ENCODE assay signal across 12 cellular contexts in the genomic region with DNA sequence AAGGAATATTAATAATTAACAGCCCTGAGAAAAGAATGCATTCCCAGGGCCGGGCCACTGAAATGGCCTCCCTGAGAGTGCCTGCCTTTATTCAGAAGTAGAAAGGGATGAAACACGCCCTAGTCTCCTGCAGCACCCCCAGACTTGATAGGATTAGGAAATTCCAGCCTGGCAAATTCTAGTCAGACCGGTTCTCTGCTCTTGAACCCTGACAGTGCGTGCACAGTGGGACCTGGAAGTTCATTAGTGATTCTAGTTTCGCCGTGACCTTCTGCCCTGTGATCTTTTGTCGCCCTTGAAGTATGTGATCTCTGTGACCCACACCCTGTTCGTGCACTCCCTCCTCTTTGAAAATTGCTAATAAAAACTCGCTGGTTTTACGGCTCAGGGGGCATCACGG. TPM values are rescaled to one million over a fixed set of nuclear protein-coding genes. Genes with fewer than 3 reads are reported as not detected.
DNase-seq lines count a peak whose midpoint lies in the region; ATAC-seq, FAIRE-seq and TF ChIP-seq lines count a peak whose summit lies in the region.
"Had no signal": no experiment of that assay in that cellular context is flagged by ENCODE, and none has a peak within 500 bp of the region (broad histone marks: within the 10 kb centered on the region; RNA-seq: fewer than 3 reads in every experiment).

No MANE protein-coding gene starts in this region.

- H3K27me3 ChIP-seq in HepG2 (ENCODE audit: control insufficient read depth in 1 of 2, insufficient read depth in 2 of 2, low read length in 2 of 2) (peaks cover 2 to 5% of the 10 kb centered on the region in 2 experiments; a peak in 2 of 5 replicates), right lobe of liver (no peaks in the 10 kb centered on the region), iPS-15b (ENCODE audit: control insufficient read depth, insufficient read depth, low read length) (peaks cover 6% of the 10 kb centered on the region)

- no peak for TF ChIP-seq RAD21 in HepG2 (CRISPR knock-in tag; IDR thresholded peaks at IDR 0.05)

- CTCF ChIA-PET in HepG2 (lab: Yijun Ruan, JAX; ENCODE audit: low intra/inter-chr PET ratio, low total read pairs) = no interaction called here
- CTCF ChIA-PET in HEK293T (lab: Yijun Ruan, JAX) = interaction anchor here (1.1 to 1.3 kb wide), 3 partner anchors 9 to 49 kb away, joined by 3 read pairs; no protein-coding TSS in a partner anchor

- H3K4me1 ChIP-seq in HepG2 (ENCODE audit: insufficient read depth, low read length) = peaks cover 46% of the 10 kb centered on the region
- peaks cover 0 to 53% (median 2%) of the 10 kb centered on the region in 4 donors for H3K4me1 ChIP-seq in right lobe of liver
- H3K4me1 ChIP-seq in iPS-15b (ENCODE audit: control insufficient read depth, insufficient read depth, low read length) = peaks cover 22% of the 10 kb centered on the region

- H3K36me3 ChIP-seq in HepG2 (replicated peaks in 1 of 2; ENCODE audit: control insufficient read depth in 1 of 2, insufficient read depth in 2 of 2, low read length in 2 of 2) (no peaks in the 10 kb centered on the region), right lobe of liver (no peaks in the 10 kb centered on the region), iPS-15b (ENCODE audit: control insufficient read depth, insufficient read depth, low read length) (peaks cover 26% of the 10 kb centered on the region)

- H3K4me3 ChIP-seq in HepG2 (replicated peaks in 1 of 3; ENCODE audit: insufficient read depth in 1 of 3, low read depth in 2 of 3, low read length in 3 of 3) (peak overlapping the region; percentile 18 to 41 (median 31); a peak in 5 of 6 replicates), right lobe of liver (no peak overlapping the region), iPS-15b (ENCODE audit: low read depth, low read length) (peak overlapping the region; percentile 22)

- peak overlapping the region; percentile 69 for H3K4me2 ChIP-seq in HepG2 (ENCODE audit: low read depth, low read length)

- in situ Hi-C loops in HepG2 (cut with HindIII; ENCODE audit: extremely low pct_ligation_motif_present, low pct_unique_long_range_greater_than_20kb) = no loop called here

- BruUV-seq in HepG2 (replicated peaks; lab: Mats Ljungman, UMichigan) = no TSS peak

- H3K27ac ChIP-seq in HepG2 (ENCODE audit: extremely low read length, insufficient read depth, low read length) = no peak overlapping the region
- no peak overlapping the region for H3K27ac ChIP-seq in right lobe of liver

- H4K20me1 ChIP-seq in HepG2 (ENCODE audit: insufficient read depth, low read length) = no peaks in the 10 kb centered on the region

- POLR2A ChIA-PET in HepG2 (lab: Yijun Ruan, JAX) (no interaction called here), HEK293T (lab: Yijun Ruan, JAX) (no interaction called here)

- no peak overlapping the region for H2AFZ ChIP-seq in HepG2 (ENCODE audit: low read length)

- DNase-seq in HepG2 (ENCODE audit: low spot score) = peak; percentile 49
- DNase-seq in right lobe of liver = no peak
- no peak for DNase-seq in T1000 (lab: John Stamatoyannopoulos, UW)
- DNase-seq in HEK293T (ENCODE audit: extremely low spot score) = no peak
- DNase-seq: activated CD8-positive, alpha-beta memory T cell treated with anti-CD3 and anti-CD28 coated beads, Interleukin-2, amount 10 ng/mL, durations not matched to agents 7 days and 5 days; NCI-H2107; stimulated activated CD4-positive, alpha-beta T cell treated with anti-CD3 and anti-CD28 coated beads, Interleukin-12 subunit alpha, Interleukin-12 subunit beta, amount 100 ng/mL, for 4 hours; stimulated activated naive CD4-positive, alpha-beta T cell treated with Interleukin-2 at 50 U/mL for 16 hours had no signal

- TF ChIP-seq CTCF in HepG2 (CRISPR knock-in tag; IDR thresholded peaks at IDR 0.05) (no peak), right lobe of liver (IDR thresholded peaks at IDR 0.05) (no peak)

- H3K79me2 ChIP-seq in HepG2 (ENCODE audit: insufficient read depth, low read length) = no peaks in the 10 kb centered on the region

- ATAC-seq in HepG2 (peak; percentile 54), right lobe of liver (no peak), HG02623 (IDR thresholded peaks at IDR 0.05; ENCODE audit: unreplicated experiment) (no peak)
- ATAC-seq: activated CD8-positive, alpha-beta memory T cell treated with anti-CD3 and anti-CD28 coated beads, Interleukin-2, amount 10 ng/mL, durations not matched to agents 7 days and 5 days had no signal

- WGBS in HepG2 (ENCODE audit: low lambda C conversion rate) = 0% methylated on average over 10 of the region's 11 CpGs
- WGBS in right lobe of liver (ENCODE audit: insufficient coverage, low coverage, low lambda C conversion rate, missing lambda C conversion rate) = 42% methylated on average over 11 of the region's 11 CpGs

- peak; percentile 63 for FAIRE-seq in HepG2 (lab: Jason Lieb, UNC)

- H3K9ac ChIP-seq in HepG2 (ENCODE audit: insufficient read depth, low read depth, low read length) (no peak overlapping the region), iPS-15b (ENCODE audit: low read depth, low read length) (no peak overlapping the region)

- no peak for TF ChIP-seq POLR2A in HepG2 (IDR thresholded peaks at IDR 0.05; ENCODE audit: insufficient read depth in 1 of 2, low read depth in 2 of 2, low read length in 2 of 2)
- no peak for TF ChIP-seq POLR2A in right lobe of liver (IDR thresholded peaks at IDR 0.05)

- TF ChIP-seq EP300 in HepG2 (IDR thresholded peaks at IDR 0.05; ENCODE audit: low read depth in 2 of 2, low read length in 2 of 2) = no peak; a peak in 1 of 4 replicates
- no peak for TF ChIP-seq EP300 in HepG2 (CRISPR knock-in tag; IDR thresholded peaks at IDR 0.05; ENCODE audit: borderline replicate concordance)

- H3K9me3 ChIP-seq in HepG2 (ENCODE audit: low read length) = no peaks in the 10 kb centered on the region
- no peaks in the 10 kb centered on the region for H3K9me3 ChIP-seq in right lobe of liver
- no peaks in the 10 kb centered on the region for H3K9me3 ChIP-seq in iPS-15b (ENCODE audit: control insufficient read depth, insufficient read depth, low read length)

- intact Hi-C loops in HepG2 (cut with micrococcal nuclease; ENCODE audit: unreplicated experiment) = loop anchor here (1.0 kb wide), 1 partner anchor 25 kb away; a partner anchor contains a TSS
- intact Hi-C loops in right lobe of liver (cut with DNase I) = no loop called here

RNA-seq across cellular contexts. Expression of a gene that starts 2.1 kb away (rescaled TPM):
- total RNA-seq in HepG2 (2016; rRNA removed; fragmentation: Illumina TruSeq; extraction: Trizol) = not detected in 2 replicates
- not detected in 2 replicates for total RNA-seq in HepG2 (2016; cell fraction: cytosol; rRNA removed; fragmentation: Illumina TruSeq; extraction: Trizol; ENCODE audit: low read depth)
- not detected in 2 replicates for total RNA-seq in HepG2 (2016; cell fraction: insoluble cytoplasmic fraction; rRNA removed; fragmentation: Illumina TruSeq; extraction: Trizol)
- total RNA-seq in HepG2 (2016; cell fraction: membrane; rRNA removed; fragmentation: Illumina TruSeq; extraction: Trizol) = not detected in 2 replicates
- total RNA-seq in HepG2 (2016; cell fraction: nucleus; rRNA removed; fragmentation: Illumina TruSeq; extraction: Trizol) = not detected in 2 replicates
- 0.33 TPM in 1 of 2 replicates, not detected in the other for polyA plus RNA-seq in HepG2 (2011; rRNA removed)
- polyA plus RNA-seq in HepG2 (2011; cell fraction: cytosol; rRNA removed) = 0.27 and 0.32 TPM in 2 replicates
- 0.35 and 0.42 TPM in 2 replicates for polyA plus RNA-seq in HepG2 (2011; cell fraction: nucleus; rRNA removed)
- polyA plus RNA-seq in HepG2 (2012) = not detected in 2 replicates
- not detected in 2 replicates for polyA plus RNA-seq in HepG2 (2016; cell fraction: cytosol; fragmentation: Illumina TruSeq; extraction: Trizol; ENCODE audit: low read depth)
- polyA plus RNA-seq in HepG2 (2016; cell fraction: insoluble cytoplasmic fraction; fragmentation: Illumina TruSeq; extraction: Trizol; ENCODE audit: low read depth) = not detected in 2 replicates
- polyA plus RNA-seq in HepG2 (2016; cell fraction: membrane; fragmentation: Illumina TruSeq; extraction: Trizol; ENCODE audit: low read depth) = not detected in 2 replicates
- polyA plus RNA-seq in HepG2 (2016; cell fraction: nucleus; fragmentation: Illumina TruSeq; extraction: Trizol; ENCODE audit: insufficient read depth, low read depth) = not detected in 2 replicates
- polyA minus RNA-seq in HepG2 (2011; rRNA and poly(A)+ RNA removed; ENCODE audit: low replicate concordance) = 3.7 and 5.0 TPM in 2 replicates
- not detected in 2 replicates for polyA minus RNA-seq in HepG2 (2011; cell fraction: cytosol; rRNA and poly(A)+ RNA removed)
- polyA minus RNA-seq in HepG2 (2011; cell fraction: nucleus; rRNA and poly(A)+ RNA removed) = not detected in 2 replicates
- 10 to 100 TPM; 16.6 to 51.4 (median 32.3) TPM for total RNA-seq in right lobe of liver

RNA-seq across cellular contexts. Expression of a gene that starts 25.3 kb away (rescaled TPM):
- 137 and 140 TPM in 2 replicates for total RNA-seq in HepG2 (2016; rRNA removed; fragmentation: Illumina TruSeq; extraction: Trizol)
- 56.4 and 57.7 TPM in 2 replicates for total RNA-seq in HepG2 (2016; cell fraction: cytosol; rRNA removed; fragmentation: Illumina TruSeq; extraction: Trizol; ENCODE audit: low read depth)
- total RNA-seq in HepG2 (2016; cell fraction: insoluble cytoplasmic fraction; rRNA removed; fragmentation: Illumina TruSeq; extraction: Trizol) = 130 and 141 TPM in 2 replicates
- 58.9 and 72.8 TPM in 2 replicates for total RNA-seq in HepG2 (2016; cell fraction: membrane; rRNA removed; fragmentation: Illumina TruSeq; extraction: Trizol)
- total RNA-seq in HepG2 (2016; cell fraction: nucleus; rRNA removed; fragmentation: Illumina TruSeq; extraction: Trizol) = 73.7 and 87.9 TPM in 2 replicates
- polyA plus RNA-seq in HepG2 (2011; rRNA removed) = 88.9 and 92.4 TPM in 2 replicates
- polyA plus RNA-seq in HepG2 (2011; cell fraction: cytosol; rRNA removed) = 80.9 and 124 TPM in 2 replicates
- 241 and 294 TPM in 2 replicates for polyA plus RNA-seq in HepG2 (2011; cell fraction: nucleus; rRNA removed)
- 86.7 and 89.4 TPM in 2 replicates for polyA plus RNA-seq in HepG2 (2012)
- 41.2 and 47.2 TPM in 2 replicates for polyA plus RNA-seq in HepG2 (2016; cell fraction: cytosol; fragmentation: Illumina TruSeq; extraction: Trizol; ENCODE audit: low read depth)
- 109 and 121 TPM in 2 replicates for polyA plus RNA-seq in HepG2 (2016; cell fraction: insoluble cytoplasmic fraction; fragmentation: Illumina TruSeq; extraction: Trizol; ENCODE audit: low read depth)
- polyA plus RNA-seq in HepG2 (2016; cell fraction: membrane; fragmentation: Illumina TruSeq; extraction: Trizol; ENCODE audit: low read depth) = 38.1 and 45.1 TPM in 2 replicates
- 169 and 179 TPM in 2 replicates for polyA plus RNA-seq in HepG2 (2016; cell fraction: nucleus; fragmentation: Illumina TruSeq; extraction: Trizol; ENCODE audit: insufficient read depth, low read depth)
- polyA minus RNA-seq in HepG2 (2011; rRNA and poly(A)+ RNA removed; ENCODE audit: low replicate concordance) = 124 and 164 TPM in 2 replicates
- 50.1 and 58.7 TPM in 2 replicates for polyA minus RNA-seq in HepG2 (2011; cell fraction: cytosol; rRNA and poly(A)+ RNA removed)
- polyA minus RNA-seq in HepG2 (2011; cell fraction: nucleus; rRNA and poly(A)+ RNA removed) = 52.5 and 56.4 TPM in 2 replicates
- total RNA-seq in right lobe of liver = 100 to 1,000 TPM; 151 to 214 (median 163) TPM

RNA-seq across cellular contexts. Expression of a gene that starts 48.3 kb away (rescaled TPM):
- total RNA-seq in HepG2 (2016; rRNA removed; fragmentation: Illumina TruSeq; extraction: Trizol) (18.0 and 25.8 TPM in 2 replicates), right lobe of liver (10 to 100 TPM; 12.7 to 31.4 (median 18.3) TPM)
- 20.3 and 23.2 TPM in 2 replicates for total RNA-seq in HepG2 (2016; cell fraction: cytosol; rRNA removed; fragmentation: Illumina TruSeq; extraction: Trizol; ENCODE audit: low read depth)
- 15.4 and 25.8 TPM in 2 replicates for total RNA-seq in HepG2 (2016; cell fraction: insoluble cytoplasmic fraction; rRNA removed; fragmentation: Illumina TruSeq; extraction: Trizol)
- total RNA-seq in HepG2 (2016; cell fraction: membrane; rRNA removed; fragmentation: Illumina TruSeq; extraction: Trizol) = 20.1 and 24.5 TPM in 2 replicates
- total RNA-seq in HepG2 (2016; cell fraction: nucleus; rRNA removed; fragmentation: Illumina TruSeq; extraction: Trizol) = 14.1 and 16.1 TPM in 2 replicates
- 6.7 and 7.8 TPM in 2 replicates for polyA plus RNA-seq in HepG2 (2011; rRNA removed)
- polyA plus RNA-seq in HepG2 (2011; cell fraction: cytosol; rRNA removed) = 4.9 and 12.5 TPM in 2 replicates
- polyA plus RNA-seq in HepG2 (2011; cell fraction: nucleus; rRNA removed) = 38.1 and 38.7 TPM in 2 replicates
- 13.5 and 13.9 TPM in 2 replicates for polyA plus RNA-seq in HepG2 (2012)
- polyA plus RNA-seq in HepG2 (2016; cell fraction: cytosol; fragmentation: Illumina TruSeq; extraction: Trizol; ENCODE audit: low read depth) = 26.1 and 30.7 TPM in 2 replicates
- polyA plus RNA-seq in HepG2 (2016; cell fraction: insoluble cytoplasmic fraction; fragmentation: Illumina TruSeq; extraction: Trizol; ENCODE audit: low read depth) = 20.3 and 26.5 TPM in 2 replicates
- polyA plus RNA-seq in HepG2 (2016; cell fraction: membrane; fragmentation: Illumina TruSeq; extraction: Trizol; ENCODE audit: low read depth) = 20.2 and 22.8 TPM in 2 replicates
- 27.4 and 28.8 TPM in 2 replicates for polyA plus RNA-seq in HepG2 (2016; cell fraction: nucleus; fragmentation: Illumina TruSeq; extraction: Trizol; ENCODE audit: insufficient read depth, low read depth)
- polyA minus RNA-seq in HepG2 (2011; rRNA and poly(A)+ RNA removed; ENCODE audit: low replicate concordance) = 11.2 and 17.2 TPM in 2 replicates
- polyA minus RNA-seq in HepG2 (2011; cell fraction: cytosol; rRNA and poly(A)+ RNA removed) = 5.1 and 6.1 TPM in 2 replicates
- 11.8 and 16.4 TPM in 2 replicates for polyA minus RNA-seq in HepG2 (2011; cell fraction: nucleus; rRNA and poly(A)+ RNA removed)

RNA-seq across cellular contexts. Expression of a gene that starts 58.1 kb away (rescaled TPM):
- 0.17 and 0.27 TPM in 2 replicates for total RNA-seq in HepG2 (2016; rRNA removed; fragmentation: Illumina TruSeq; extraction: Trizol)
- total RNA-seq in HepG2 (2016; cell fraction: cytosol; rRNA removed; fragmentation: Illumina TruSeq; extraction: Trizol; ENCODE audit: low read depth) = not detected in 2 replicates
- total RNA-seq in HepG2 (2016; cell fraction: insoluble cytoplasmic fraction; rRNA removed; fragmentation: Illumina TruSeq; extraction: Trizol) = 0.15 and 0.45 TPM in 2 replicates
- 0.15 and 0.28 TPM in 2 replicates for total RNA-seq in HepG2 (2016; cell fraction: membrane; rRNA removed; fragmentation: Illumina TruSeq; extraction: Trizol)
- 0.25 and 0.31 TPM in 2 replicates for total RNA-seq in HepG2 (2016; cell fraction: nucleus; rRNA removed; fragmentation: Illumina TruSeq; extraction: Trizol)
- 1.7 and 3.1 TPM in 2 replicates for polyA plus RNA-seq in HepG2 (2011; rRNA removed)
- polyA plus RNA-seq in HepG2 (2011; cell fraction: cytosol; rRNA removed) = 1.5 and 2.1 TPM in 2 replicates
- 2.4 and 3.7 TPM in 2 replicates for polyA plus RNA-seq in HepG2 (2011; cell fraction: nucleus; rRNA removed)
- 1.1 and 4.1 TPM in 2 replicates for polyA plus RNA-seq in HepG2 (2012)
- polyA plus RNA-seq in HepG2 (2016; cell fraction: cytosol; fragmentation: Illumina TruSeq; extraction: Trizol; ENCODE audit: low read depth) = 0.36 and 0.74 TPM in 2 replicates
- polyA plus RNA-seq in HepG2 (2016; cell fraction: insoluble cytoplasmic fraction; fragmentation: Illumina TruSeq; extraction: Trizol; ENCODE audit: low read depth) = 0.87 and 1.3 TPM in 2 replicates
- polyA plus RNA-seq in HepG2 (2016; cell fraction: membrane; fragmentation: Illumina TruSeq; extraction: Trizol; ENCODE audit: low read depth) = 0.65 and 0.89 TPM in 2 replicates
- 0.82 and 1.00 TPM in 2 replicates for polyA plus RNA-seq in HepG2 (2016; cell fraction: nucleus; fragmentation: Illumina TruSeq; extraction: Trizol; ENCODE audit: insufficient read depth, low read depth)
- polyA minus RNA-seq in HepG2 (2011; rRNA and poly(A)+ RNA removed; ENCODE audit: low replicate concordance) = 0.72 TPM in 1 of 2 replicates, not detected in the other
- 0.62 and 1.3 TPM in 2 replicates for polyA minus RNA-seq in HepG2 (2011; cell fraction: cytosol; rRNA and poly(A)+ RNA removed)
- polyA minus RNA-seq in HepG2 (2011; cell fraction: nucleus; rRNA and poly(A)+ RNA removed) = 0.26 TPM in 1 of 2 replicates, not detected in the other
- total RNA-seq in right lobe of liver = under 1 TPM in 5 of 6 experiments, not detected in 1; 0.24 to 0.49 (median 0.34) TPM
- total RNA-seq: activated CD8-positive, alpha-beta memory T cell treated with anti-CD3 and anti-CD28 coated beads, Interleukin-2, amount 10 ng/mL, durations not matched to agents 7 days and 5 days; HT1080; mononuclear cell had no signal

RNA-seq across cellular contexts. Expression of a gene that starts 58.2 kb away (rescaled TPM):
- total RNA-seq in HepG2 (2016; rRNA removed; fragmentation: Illumina TruSeq; extraction: Trizol) = not detected in 2 replicates
- total RNA-seq in HepG2 (2016; cell fraction: cytosol; rRNA removed; fragmentation: Illumina TruSeq; extraction: Trizol; ENCODE audit: low read depth) = not detected in 2 replicates
- total RNA-seq in HepG2 (2016; cell fraction: insoluble cytoplasmic fraction; rRNA removed; fragmentation: Illumina TruSeq; extraction: Trizol) = not detected in 2 replicates
- total RNA-seq in HepG2 (2016; cell fraction: membrane; rRNA removed; fragmentation: Illumina TruSeq; extraction: Trizol) = not detected in 2 replicates
- not detected in 2 replicates for total RNA-seq in HepG2 (2016; cell fraction: nucleus; rRNA removed; fragmentation: Illumina TruSeq; extraction: Trizol)
- polyA plus RNA-seq in HepG2 (2011; rRNA removed) = not detected in 2 replicates
- polyA plus RNA-seq in HepG2 (2011; cell fraction: cytosol; rRNA removed) = not detected in 2 replicates
- polyA plus RNA-seq in HepG2 (2011; cell fraction: nucleus; rRNA removed) = not detected in 2 replicates
- polyA plus RNA-seq in HepG2 (2012) = not detected in 2 replicates
- polyA plus RNA-seq in HepG2 (2016; cell fraction: cytosol; fragmentation: Illumina TruSeq; extraction: Trizol; ENCODE audit: low read depth) = not detected in 2 replicates
- not detected in 2 replicates for polyA plus RNA-seq in HepG2 (2016; cell fraction: insoluble cytoplasmic fraction; fragmentation: Illumina TruSeq; extraction: Trizol; ENCODE audit: low read depth)
- polyA plus RNA-seq in HepG2 (2016; cell fraction: membrane; fragmentation: Illumina TruSeq; extraction: Trizol; ENCODE audit: low read depth) = not detected in 2 replicates
- not detected in 2 replicates for polyA plus RNA-seq in HepG2 (2016; cell fraction: nucleus; fragmentation: Illumina TruSeq; extraction: Trizol; ENCODE audit: insufficient read depth, low read depth)
- not detected in 2 replicates for polyA minus RNA-seq in HepG2 (2011; rRNA and poly(A)+ RNA removed; ENCODE audit: low replicate concordance)
- not detected in 2 replicates for polyA minus RNA-seq in HepG2 (2011; cell fraction: cytosol; rRNA and poly(A)+ RNA removed)
- polyA minus RNA-seq in HepG2 (2011; cell fraction: nucleus; rRNA and poly(A)+ RNA removed) = not detected in 2 replicates
- not detected for total RNA-seq in right lobe of liver
- total RNA-seq: activated CD8-positive, alpha-beta memory T cell treated with anti-CD3 and anti-CD28 coated beads, Interleukin-2, amount 10 ng/mL, durations not matched to agents 7 days and 5 days; HT1080; mononuclear cell had no signal

Comparison
In these comparisons a context has a peak if more than half of its experiments do, and no peak if none do; other contexts are left out.
1. H3K4me3 ChIP-seq: peak in HepG2 (3 of 3) and iPS-15b (single experiment); none in right lobe of liver (0 of 3).
2. RNA of a gene that starts 2.1 kb away (total RNA-seq): 16.6 to 51.4 TPM in right lobe of liver; not detected in HepG2; every median in the first group is over 10 times any median in the second.